Comparison of ENCODE assay signal across 1 cellular context in genomic region chr9:126303488-126303887, GRCh38.
A peak's percentile ranks its signal among the peaks of the same experiment; 100 is the strongest.
TF ChIP-seq lines count a peak whose summit lies in the region.

No MANE protein-coding gene starts in this region.

TF ChIP-seq in H1, 55 proteins besides CTCF, POLR2A, EP300 and RAD21 (continued from another document):
- TF ChIP-seq NRF1 (IDR thresholded peaks at IDR 0.05; ENCODE audit: low read depth, low read length) (no peak), E2F6 (IDR thresholded peaks at IDR 0.05) (no peak), YY1 (IDR thresholded peaks at IDR 0.05; ENCODE audit: low read depth, low read length) (peak; percentile 36; the same call in 1 of the 2 replicates), KDM1A (IDR thresholded peaks at IDR 0.05; ENCODE audit: borderline replicate concordance, low read length) (no peak)
